15 cellular contexts compared by ENCODE assay signal in the genomic region with DNA sequence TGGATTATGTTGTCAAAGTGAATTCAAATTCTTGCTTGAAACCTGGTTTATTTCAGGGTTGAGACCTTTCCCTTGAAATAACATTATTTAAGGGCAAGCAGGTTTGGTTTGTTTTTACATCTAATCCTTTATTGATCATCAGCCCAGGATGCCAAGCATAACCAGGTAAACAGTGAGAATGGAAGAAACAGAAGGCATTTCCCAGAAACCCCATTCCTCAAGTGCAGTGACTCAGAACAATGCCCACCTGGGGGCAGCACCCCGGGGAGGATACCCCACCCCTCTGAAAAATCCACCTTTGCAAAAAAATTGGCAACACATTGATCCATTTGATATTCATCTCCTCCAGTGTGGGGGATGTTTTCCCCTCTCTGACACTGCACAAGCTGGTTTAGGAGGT.
DNase-seq lines count a peak whose midpoint lies in the region; ATAC-seq, FAIRE-seq and TF ChIP-seq lines count a peak whose summit lies in the region.
"Had no signal": no experiment of that assay in that cellular context is flagged by ENCODE, and none has a peak within 500 bp of the region (broad histone marks: within the 10 kb centered on the region; RNA-seq: fewer than 3 reads in every experiment).

No MANE protein-coding gene starts in this region.

- FAIRE-seq in urothelium cell line (lab: Jason Lieb, UNC): no peak

- no peaks in the 10 kb centered on the region for H3K27me3 ChIP-seq in BLaER1 treated with 17β-estradiol and CSF1 and Interleukin-3, amounts not matched to agents 10 nM and 100 nM
- H3K27me3 ChIP-seq in GM06990 (replicated peaks; ENCODE audit: control insufficient read depth, insufficient read depth, low read length) (no peaks in the 10 kb centered on the region), OCI-LY3 (ENCODE audit: low read depth, low read length) (no peaks in the 10 kb centered on the region), iPS-15b (ENCODE audit: control insufficient read depth, insufficient read depth, low read length) (no peaks in the 10 kb centered on the region)
- H3K27me3 ChIP-seq: esophagus muscularis mucosa had no signal

- DNase-seq in GM06990 (ENCODE audit: extremely low read depth, insufficient read length) (no peak), caudate nucleus (lab: John Stamatoyannopoulos, UW) (no peak), urothelium cell line (ENCODE audit: low spot score) (no peak)
- DNase-seq: activated effector memory CD4-positive, alpha-beta T cell treated with Interleukin-2 at 50 U/mL for 16 hours; mucosa of descending colon; NCI-H1436; NCI-H774; right cardiac atrium had no signal

- H3K4me3 ChIP-seq in BLaER1 treated with 17β-estradiol and CSF1 and Interleukin-3, amounts not matched to agents 10 nM and 100 nM: no peak overlapping the region
- H3K4me3 ChIP-seq in GM06990 (replicated peaks; ENCODE audit: low read depth, low read length) (no peak overlapping the region), OCI-LY3 (ENCODE audit: low read length) (no peak overlapping the region), iPS-15b (ENCODE audit: low read depth, low read length) (no peak overlapping the region)
- H3K4me3 ChIP-seq: esophagus muscularis mucosa, mucosa of descending colon had no signal

- peak overlapping the region in 1 of 11 experiments; percentile 25; a peak in 1 of 22 replicates for H3K9ac ChIP-seq in BLaER1 treated with 17β-estradiol and CSF1 and Interleukin-3, amounts not matched to agents 10 nM and 100 nM
- H3K9ac ChIP-seq in OCI-LY3 (ENCODE audit: low read length) (no peak overlapping the region), iPS-15b (ENCODE audit: low read depth, low read length) (peak overlapping the region; percentile 16)

- H3K36me3 ChIP-seq in BLaER1 treated with 17β-estradiol and CSF1 and Interleukin-3, amounts not matched to agents 10 nM and 100 nM: peaks cover 16 to 30% (median 23%) of the 10 kb centered on the region in 11 experiments
- H3K36me3 ChIP-seq in GM06990 (ENCODE audit: control insufficient read depth, insufficient read depth, low read length): peaks cover 11% of the 10 kb centered on the region
- peaks cover 18% of the 10 kb centered on the region for H3K36me3 ChIP-seq in OCI-LY3 (replicated peaks; ENCODE audit: low read depth, low read length)
- peaks cover 4% of the 10 kb centered on the region for H3K36me3 ChIP-seq in iPS-15b (ENCODE audit: control insufficient read depth, insufficient read depth, low read length)

- ATAC-seq in HG03196 (IDR thresholded peaks at IDR 0.05; ENCODE audit: unreplicated experiment) (no peak), GM19328 (IDR thresholded peaks at IDR 0.05; ENCODE audit: unreplicated experiment) (no peak)
- ATAC-seq: activated CD4-positive, CD25-positive, alpha-beta regulatory T cell treated with anti-CD3 and anti-CD28 coated beads, Interleukin-2, amount 50 U/mL, for 24 hours; mucosa of descending colon; right cardiac atrium had no signal

- H3K27ac ChIP-seq in BLaER1 treated with 17β-estradiol and CSF1 and Interleukin-3, amounts not matched to agents 10 nM and 100 nM: no peak overlapping the region
- H3K27ac ChIP-seq in OCI-LY3 (ENCODE audit: low read length) (no peak overlapping the region), caudate nucleus (ENCODE audit: low read depth, low read length) (no peak overlapping the region)
- H3K27ac ChIP-seq: esophagus muscularis mucosa had no signal

- no peaks in the 10 kb centered on the region for H3K9me3 ChIP-seq in BLaER1 treated with 17β-estradiol and CSF1 and Interleukin-3, amounts not matched to agents 10 nM and 100 nM (replicated peaks in 1 of 11)
- H3K9me3 ChIP-seq in OCI-LY3 (ENCODE audit: insufficient read depth, low read length) (no peaks in the 10 kb centered on the region), iPS-15b (ENCODE audit: control insufficient read depth, insufficient read depth, low read length) (no peaks in the 10 kb centered on the region)
- H3K9me3 ChIP-seq: esophagus muscularis mucosa, mucosa of descending colon had no signal

- TF ChIP-seq CTCF in GM06990 (IDR thresholded peaks at IDR 0.05; ENCODE audit: insufficient read depth, low read length, poor library complexity, severe bottlenecking): peak; percentile 22
- TF ChIP-seq CTCF in OCI-LY3 (IDR thresholded peaks at IDR 0.05; ENCODE audit: low read depth, low read length): peak; percentile 24; the same call in 1 of the 2 replicates

- H3K4me1 ChIP-seq in BLaER1 treated with 17β-estradiol and CSF1 and Interleukin-3, amounts not matched to agents 10 nM and 100 nM: peaks cover 21 to 36% (median 30%) of the 10 kb centered on the region in 10 experiments
- no peaks in the 10 kb centered on the region for H3K4me1 ChIP-seq in OCI-LY3 (ENCODE audit: low read length)
- H3K4me1 ChIP-seq in iPS-15b (ENCODE audit: control insufficient read depth, insufficient read depth, low read length): peaks cover 11% of the 10 kb centered on the region
- H3K4me1 ChIP-seq: esophagus muscularis mucosa had no signal

- peaks cover 0 to 3% (median 0%) of the 10 kb centered on the region in 11 experiments; a peak in 2 of 22 replicates for H4K20me1 ChIP-seq in BLaER1 treated with 17β-estradiol and CSF1 and Interleukin-3, amounts not matched to agents 10 nM and 100 nM
- H4K20me1 ChIP-seq in OCI-LY3 (ENCODE audit: insufficient read depth, low read length): no peaks in the 10 kb centered on the region

- no peaks in the 10 kb centered on the region for H3K79me2 ChIP-seq in OCI-LY3 (ENCODE audit: low read length)

- H2AFZ ChIP-seq in OCI-LY3 (ENCODE audit: low read depth, low read length): no peak overlapping the region

- peak overlapping the region; percentile 39 to 79 (median 58) for H3K4me2 ChIP-seq in BLaER1 treated with 17β-estradiol and CSF1 and Interleukin-3, amounts not matched to agents 10 nM and 100 nM
- no peak overlapping the region for H3K4me2 ChIP-seq in OCI-LY3 (ENCODE audit: low read length)
